Comparison of ENCODE assay signal across 8 cellular contexts in the genomic region with DNA sequence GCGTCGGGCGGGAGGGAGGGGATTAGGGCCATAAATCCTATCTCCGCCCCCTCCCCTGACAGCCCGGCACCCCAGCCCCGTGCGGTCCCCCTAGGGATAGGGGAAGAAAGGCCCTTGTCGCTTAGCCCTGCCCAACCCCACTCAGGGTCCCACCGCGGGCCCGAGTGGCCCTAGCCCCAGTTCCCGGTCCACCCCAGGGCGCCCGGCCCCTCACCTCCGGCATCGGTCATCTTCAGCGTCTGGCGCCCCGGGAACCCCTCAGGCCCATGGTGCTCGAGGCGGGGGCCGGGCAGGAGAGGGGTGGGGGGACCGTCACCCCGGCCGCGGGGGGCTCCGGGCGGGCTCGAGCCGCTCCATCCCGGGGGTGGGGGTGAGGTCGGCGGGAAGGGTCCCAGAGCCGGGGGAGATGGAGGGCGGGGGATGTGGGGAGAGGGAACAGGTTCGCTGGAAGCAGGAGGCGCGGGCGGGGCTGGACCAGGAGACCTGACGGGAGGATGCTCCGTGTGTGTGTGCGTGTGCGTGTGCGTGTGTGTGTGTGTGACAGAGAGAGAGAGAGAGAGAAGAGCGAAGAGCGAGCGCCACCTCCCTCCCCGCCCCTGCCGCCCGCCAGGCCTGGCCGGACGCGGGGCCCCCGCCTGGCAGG. TPM values are rescaled to one million over a fixed set of nuclear protein-coding genes. Genes with fewer than 3 reads are reported as not detected.
DNase-seq lines count a peak whose midpoint lies in the region; ATAC-seq and TF ChIP-seq lines count a peak whose summit lies in the region.

No MANE protein-coding gene starts in this region.

- peak overlapping the region; percentile 63 for H3K4me3 Mint-ChIP-seq in activated CD4-positive, alpha-beta T cell treated with anti-CD3 and anti-CD28 coated beads for 36 hours

- in situ Hi-C loops in KBM-7 (cut with MboI; ENCODE audit: low pct_unique_long_range_greater_than_20kb, low sequenced_read_pairs), result no loop called here

- H3K27ac ChIP-seq in coronary artery (peak overlapping the region; percentile 2 to 12), mesenchymal stem cell (ENCODE audit: low read length, poor library complexity, severe bottlenecking) (no peak overlapping the region)

- H3K9me3 ChIP-seq in mesenchymal stem cell (ENCODE audit: control insufficient read depth, low read length), result no peaks in the 10 kb centered on the region

- TF ChIP-seq CTCF in coronary artery (IDR thresholded peaks at IDR 0.05), result no peak

- H3K9ac ChIP-seq in mesenchymal stem cell (ENCODE audit: low read length), result no peak overlapping the region

- H2BK15ac ChIP-seq in mesenchymal stem cell (ENCODE audit: low read depth, poor library complexity, severe bottlenecking), result peak overlapping the region; percentile 91

- peak overlapping the region; percentile 55 for H4K8ac ChIP-seq in mesenchymal stem cell (ENCODE audit: low read length)

- no peak overlapping the region for H2AFZ ChIP-seq in mesenchymal stem cell (ENCODE audit: low read depth, low read length)

- WGBS in mesenchymal stem cell, result 2% methylated on average over 38 of the region's 54 CpGs

- H2BK120ac ChIP-seq in mesenchymal stem cell (ENCODE audit: low read depth, low read length), result peak overlapping the region; percentile 84

- H3K23ac ChIP-seq in mesenchymal stem cell (ENCODE audit: low read length in 2 of 2), result no peak overlapping the region

- H3K79me1 ChIP-seq in mesenchymal stem cell (replicated peaks; ENCODE audit: low read length, poor library complexity, severe bottlenecking), result peaks cover 18% of the 10 kb centered on the region

- no peak overlapping the region for H2AK5ac ChIP-seq in mesenchymal stem cell (ENCODE audit: low read length, severe bottlenecking)

- ATAC-seq in activated CD4-positive, alpha-beta T cell treated with anti-CD3 and anti-CD28 coated beads for 36 hours, result peak; percentile 34
- ATAC-seq in SK-N-SH treated with all-trans-retinoic acid at 6 μM for 48 hours, result peak; percentile 13
- no peak for ATAC-seq in HG03457 (IDR thresholded peaks at IDR 0.05; ENCODE audit: unreplicated experiment)
- ATAC-seq in GM18858 (IDR thresholded peaks at IDR 0.05; ENCODE audit: unreplicated experiment), result no peak

- peak overlapping the region in 1 of 2 experiments; percentile 45 for H2BK12ac ChIP-seq in mesenchymal stem cell (ENCODE audit: low read length in 2 of 2)

- peaks cover 13% of the 10 kb centered on the region for H3K27me3 Mint-ChIP-seq in activated CD4-positive, alpha-beta T cell treated with anti-CD3 and anti-CD28 coated beads for 36 hours

- H3K4me1 ChIP-seq in mesenchymal stem cell (ENCODE audit: control insufficient read depth, insufficient read depth, low read depth, low read length), result peaks cover 43% of the 10 kb centered on the region

- H3K27ac Mint-ChIP-seq in activated CD4-positive, alpha-beta T cell treated with anti-CD3 and anti-CD28 coated beads for 36 hours, result no peak overlapping the region

- H3K4me1 Mint-ChIP-seq in activated CD4-positive, alpha-beta T cell treated with anti-CD3 and anti-CD28 coated beads for 36 hours, result peaks cover 28% of the 10 kb centered on the region

- POLR2A ChIA-PET in activated CD4-positive, alpha-beta T cell treated with anti-CD3 and anti-CD28 coated beads for 36 hours (lab: Charles Lee), result no interaction called here

- H3K9me3 Mint-ChIP-seq in activated CD4-positive, alpha-beta T cell treated with anti-CD3 and anti-CD28 coated beads for 36 hours (ENCODE audit: low read depth), result no peaks in the 10 kb centered on the region

- H3K4ac ChIP-seq in mesenchymal stem cell (ENCODE audit: low read depth in 1 of 2, low read length in 2 of 2), result peak overlapping the region in 1 of 2 experiments; percentile 24

- peak overlapping the region; percentile 93 for H3K4me2 ChIP-seq in mesenchymal stem cell (ENCODE audit: low read length, poor library complexity, severe bottlenecking)

- peak overlapping the region; percentile 95 for H4K91ac ChIP-seq in mesenchymal stem cell (ENCODE audit: low read length)

- intact Hi-C loops in activated CD4-positive, alpha-beta T cell treated with anti-CD3 and anti-CD28 coated beads for 36 hours (cut with DNase I, micrococcal nuclease), result no loop called here

- H3K27me3 ChIP-seq in mesenchymal stem cell (ENCODE audit: control insufficient read depth in 1 of 2, insufficient read depth in 1 of 2, low read length in 2 of 2), result no peaks in the 10 kb centered on the region

- H3K36me3 Mint-ChIP-seq in activated CD4-positive, alpha-beta T cell treated with anti-CD3 and anti-CD28 coated beads for 36 hours (ENCODE audit: low read depth), result peaks cover 4% of the 10 kb centered on the region

- H3K36me3 ChIP-seq in mesenchymal stem cell (ENCODE audit: control insufficient read depth in 1 of 2, insufficient read depth in 2 of 2, low read depth in 1 of 2, low read length in 2 of 2), result peaks cover 3 to 28% of the 10 kb centered on the region in 2 experiments

- CTCF ChIA-PET in activated CD4-positive, alpha-beta T cell treated with anti-CD3 and anti-CD28 coated beads for 36 hours (lab: Charles Lee), result interaction anchor here (0.7 to 2.4 kb wide), 4 partner anchors 10 to 33 kb away, joined by 3 to 8 read pairs (median 4); no protein-coding TSS in a partner anchor

- DNase-seq in activated CD4-positive, alpha-beta T cell treated with anti-CD3 and anti-CD28 coated beads for 36 hours, result peak; percentile 64
- DNase-seq in activated CD4-positive, alpha-beta T cell treated with anti-CD3 and anti-CD28 coated beads for 1 hour, result no peak
- no peak for DNase-seq in coronary artery (ENCODE audit: low spot score)
- DNase-seq in mesenchymal stem cell, result peak; percentile 85
- no peak for DNase-seq in KBM-7

- H2BK5ac ChIP-seq in mesenchymal stem cell (ENCODE audit: low read depth, low read length, poor library complexity, severe bottlenecking), result no peak overlapping the region

- H3K14ac ChIP-seq in mesenchymal stem cell (ENCODE audit: low read length in 2 of 2), result peak overlapping the region in 1 of 2 experiments; percentile 89

- peak overlapping the region in 1 of 2 experiments; percentile 52 for H3K18ac ChIP-seq in mesenchymal stem cell (ENCODE audit: low read depth in 1 of 2, low read length in 2 of 2)

- H3K4me3 ChIP-seq in coronary artery (peak overlapping the region; percentile 72), mesenchymal stem cell (ENCODE audit: insufficient read depth in 1 of 2, low read depth in 1 of 2, low read length in 2 of 2) (peak overlapping the region; percentile 75 to 79)

TF ChIP-seq in SK-N-SH treated with all-trans-retinoic acid at 6 μM for 48 hours, 23 proteins besides CTCF, POLR2A, EP300 and RAD21:
- TF ChIP-seq, protein P1, sequence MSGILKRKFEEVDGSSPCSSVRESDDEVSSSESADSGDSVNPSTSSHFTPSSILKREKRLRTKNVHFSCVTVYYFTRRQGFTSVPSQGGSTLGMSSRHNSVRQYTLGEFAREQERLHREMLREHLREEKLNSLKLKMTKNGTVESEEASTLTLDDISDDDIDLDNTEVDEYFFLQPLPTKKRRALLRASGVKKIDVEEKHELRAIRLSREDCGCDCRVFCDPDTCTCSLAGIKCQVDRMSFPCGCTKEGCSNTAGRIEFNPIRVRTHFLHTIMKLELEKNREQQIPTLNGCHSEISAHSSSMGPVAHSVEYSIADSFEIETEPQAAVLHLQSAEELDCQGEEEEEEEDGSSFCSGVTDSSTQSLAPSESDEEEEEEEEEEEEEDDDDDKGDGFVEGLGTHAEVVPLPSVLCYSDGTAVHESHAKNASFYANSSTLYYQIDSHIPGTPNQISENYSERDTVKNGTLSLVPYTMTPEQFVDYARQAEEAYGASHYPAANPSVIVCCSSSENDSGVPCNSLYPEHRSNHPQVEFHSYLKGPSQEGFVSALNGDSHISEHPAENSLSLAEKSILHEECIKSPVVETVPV (CRISPR knock-in tag; IDR thresholded peaks at IDR 0.05), result no peak
- TF ChIP-seq BACH2 (CRISPR knock-in tag; IDR thresholded peaks at IDR 0.05; ENCODE audit: borderline replicate concordance) (no peak), GLIS3 (CRISPR knock-in tag; IDR thresholded peaks at IDR 0.05) (no peak), PPARA (CRISPR knock-in tag; IDR thresholded peaks at IDR 0.05; ENCODE audit: borderline replicate concordance) (no peak), RARB (CRISPR knock-in tag; IDR thresholded peaks at IDR 0.05) (no peak), SNAI2 (CRISPR knock-in tag; IDR thresholded peaks at IDR 0.05) (no peak)
- TF ChIP-seq, protein P2, sequence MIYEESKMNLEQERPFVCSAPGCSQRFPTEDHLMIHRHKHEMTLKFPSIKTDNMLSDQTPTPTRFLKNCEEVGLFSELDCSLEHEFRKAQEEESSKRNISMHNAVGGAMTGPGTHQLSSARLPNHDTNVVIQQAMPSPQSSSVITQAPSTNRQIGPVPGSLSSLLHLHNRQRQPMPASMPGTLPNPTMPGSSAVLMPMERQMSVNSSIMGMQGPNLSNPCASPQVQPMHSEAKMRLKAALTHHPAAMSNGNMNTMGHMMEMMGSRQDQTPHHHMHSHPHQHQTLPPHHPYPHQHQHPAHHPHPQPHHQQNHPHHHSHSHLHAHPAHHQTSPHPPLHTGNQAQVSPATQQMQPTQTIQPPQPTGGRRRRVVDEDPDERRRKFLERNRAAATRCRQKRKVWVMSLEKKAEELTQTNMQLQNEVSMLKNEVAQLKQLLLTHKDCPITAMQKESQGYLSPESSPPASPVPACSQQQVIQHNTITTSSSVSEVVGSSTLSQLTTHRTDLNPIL (CRISPR knock-in tag; IDR thresholded peaks at IDR 0.05; ENCODE audit: low read depth), result no peak

RNA-seq across cellular contexts. Expression of gene SAMD14, which starts 0.5 kb away (rescaled TPM):
- total RNA-seq in activated CD4-positive, alpha-beta T cell treated with anti-CD3 and anti-CD28 coated beads for 36 hours, result 1 to 10 TPM in 1 of 2 experiments, under 1 TPM in 1; 0.77 to 1.1 TPM
- 17.9 TPM for polyA plus RNA-seq in mesenchymal stem cell (2013, experiment 1 of 2)
- polyA plus RNA-seq in mesenchymal stem cell (2013, experiment 2 of 2), result 17.2 TPM

RNA-seq across cellular contexts. Expression of gene PPP1R9B, which starts 21.1 kb away (rescaled TPM):
- 10 to 100 TPM; 61.1 to 64.0 TPM for total RNA-seq in activated CD4-positive, alpha-beta T cell treated with anti-CD3 and anti-CD28 coated beads for 36 hours
- polyA plus RNA-seq in mesenchymal stem cell (2013, experiment 1 of 2), result 34.9 TPM
- polyA plus RNA-seq in mesenchymal stem cell (2013, experiment 2 of 2), result 33.0 TPM

RNA-seq across cellular contexts. Expression of gene PDK2, which starts 34.3 kb away (rescaled TPM):
- 10 to 100 TPM in 1 of 2 experiments, 1 to 10 TPM in 1; 9.8 to 16.2 TPM for total RNA-seq in activated CD4-positive, alpha-beta T cell treated with anti-CD3 and anti-CD28 coated beads for 36 hours
- polyA plus RNA-seq in mesenchymal stem cell (2013, experiment 1 of 2), result 43.1 TPM
- 39.6 TPM for polyA plus RNA-seq in mesenchymal stem cell (2013, experiment 2 of 2)

RNA-seq across cellular contexts. Expression of gene SGCA, which starts 36.4 kb away (rescaled TPM):
- under 1 TPM in 1 of 2 experiments, not detected in 1; 0.26 TPM for total RNA-seq in activated CD4-positive, alpha-beta T cell treated with anti-CD3 and anti-CD28 coated beads for 36 hours
- polyA plus RNA-seq in mesenchymal stem cell (2013, experiment 1 of 2), result 0.14 TPM
- 0.08 TPM for polyA plus RNA-seq in mesenchymal stem cell (2013, experiment 2 of 2)

Comparison
In these comparisons a context has a peak if more than half of its experiments do, and no peak if none do; other contexts are left out.
1. DNase-seq: peak in activated CD4-positive, alpha-beta T cell treated with anti-CD3 and anti-CD28 coated beads for 36 hours (single experiment) and mesenchymal stem cell (single experiment); none in activated CD4-positive, alpha-beta T cell treated with anti-CD3 and anti-CD28 coated beads for 1 hour (single experiment), coronary artery (single experiment) and KBM-7 (single experiment).
2. ATAC-seq: peak in activated CD4-positive, alpha-beta T cell treated with anti-CD3 and anti-CD28 coated beads for 36 hours (single experiment) and SK-N-SH treated with all-trans-retinoic acid at 6 μM for 48 hours (single experiment); none in HG03457 (single experiment) and GM18858 (single experiment).